Comparison of ENCODE assay signal across 26 cellular contexts in the genomic region with DNA sequence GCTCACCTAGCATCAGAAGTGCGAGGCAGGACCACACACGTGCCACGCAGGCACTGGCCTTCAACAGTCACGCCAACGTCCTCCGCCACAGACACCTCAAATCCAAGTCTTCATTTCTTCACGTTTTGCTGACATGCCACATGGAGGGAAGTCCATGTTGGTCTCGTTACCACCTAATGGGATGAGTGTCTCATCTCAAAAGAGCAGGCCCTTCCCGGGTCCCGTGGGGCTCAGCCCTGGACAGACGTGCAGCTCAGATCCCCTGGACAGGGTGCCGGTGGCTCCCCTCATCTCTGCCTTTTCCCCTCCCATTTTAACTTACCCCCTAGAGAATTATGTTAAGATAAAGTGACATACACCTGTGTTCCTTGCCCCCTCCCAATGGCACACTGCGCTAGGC.
DNase-seq lines count a peak whose midpoint lies in the region; ATAC-seq, FAIRE-seq and TF ChIP-seq lines count a peak whose summit lies in the region.
"Had no signal": no experiment of that assay in that cellular context is flagged by ENCODE, and none has a peak within 500 bp of the region (broad histone marks: within the 10 kb centered on the region; RNA-seq: fewer than 3 reads in every experiment).

No MANE protein-coding gene starts in this region.

- intact Hi-C loops in lower leg skin (cut with DNase I; ENCODE audit: low total_unique reads) (no loop called here), sciatic nerve (cut with DNase I) (no loop called here), Calu3 (cut with micrococcal nuclease; ENCODE audit: unreplicated experiment) (no loop called here)

- H3K36me3 Mint-ChIP-seq in astrocyte (ENCODE audit: low read depth, unreplicated experiment) (peaks cover 3% of the 10 kb centered on the region), Calu3 (ENCODE audit: insufficient read depth, unreplicated experiment) (no peaks in the 10 kb centered on the region)

- FAIRE-seq in astrocyte (lab: Jason Lieb, UNC): no peak
- FAIRE-seq: GM12878, HepG2, K562 had no signal

- H3K27me3 Mint-ChIP-seq in astrocyte (ENCODE audit: low read depth, unreplicated experiment): peaks cover 18% of the 10 kb centered on the region
- peaks cover 23% of the 10 kb centered on the region for H3K27me3 Mint-ChIP-seq in Calu3 (ENCODE audit: unreplicated experiment)

- peak; percentile 5 for DNase-seq in D341Med (ENCODE audit: low spot score)
- no peak for DNase-seq in astrocyte (ENCODE audit: low read depth)
- DNase-seq in lower leg skin (ENCODE audit: low spot score in 2 of 2): peak; percentile 5 to 69
- DNase-seq in sciatic nerve (ENCODE audit: low spot score): peak; percentile 23
- DNase-seq in Calu3: no peak
- DNase-seq in kidney tubule cell (ENCODE audit: low spot score): no peak
- DNase-seq: CD4-positive, alpha-beta T cell; COR-L47; DND-41; GM23248; MG63; NCI-H1092 treated with DMSO at 0.1 percent for 48 hours; NCI-H1436 treated with DMSO at 0.1 percent for 48 hours; NCI-H2029; NCI-H226; NCI-H524; NCI-H774; Peyer's patch had no signal

- H3K9me3 ChIP-seq in astrocyte (ENCODE audit: insufficient read depth, low read depth, low read length): peaks cover 6% of the 10 kb centered on the region
- H3K9me3 ChIP-seq: HAP-1 had no signal

- no peaks in the 10 kb centered on the region for H3K36me3 ChIP-seq in astrocyte (ENCODE audit: insufficient read depth, low read length)
- H3K36me3 ChIP-seq: HAP-1, MG63, Peyer's patch, SJSA1 had no signal

- H3K27me3 ChIP-seq in astrocyte (ENCODE audit: insufficient read depth, low read length): no peaks in the 10 kb centered on the region
- H3K27me3 ChIP-seq: MG63, Peyer's patch had no signal

- peaks cover 16% of the 10 kb centered on the region for H3K9me3 Mint-ChIP-seq in astrocyte (ENCODE audit: unreplicated experiment)
- peaks cover 5% of the 10 kb centered on the region for H3K9me3 Mint-ChIP-seq in Calu3 (ENCODE audit: low read depth, unreplicated experiment)

- no peak for TF ChIP-seq POLR2A in lower leg skin (IDR thresholded peaks at IDR 0.05)

- H3K4me2 ChIP-seq in astrocyte (ENCODE audit: low read length): no peak overlapping the region

- no peak for ATAC-seq in sciatic nerve
- ATAC-seq in SK-N-SH treated with all-trans-retinoic acid at 6 μM for 48 hours: no peak
- ATAC-seq in HG02938 (IDR thresholded peaks at IDR 0.05; ENCODE audit: unreplicated experiment): no peak
- ATAC-seq: GM12878, HepG2, K562 had no signal

- TF ChIP-seq CTCF in astrocyte (IDR thresholded peaks at IDR 0.05; ENCODE audit: insufficient read depth, low read depth, low read length): no peak
- TF ChIP-seq CTCF in lower leg skin (IDR thresholded peaks at IDR 0.05): no peak
- TF ChIP-seq CTCF in Calu3 (IDR thresholded peaks at IDR 0.05; ENCODE audit: unreplicated experiment): no peak

- H3K4me3 ChIP-seq in astrocyte (ENCODE audit: insufficient read depth, low read depth, low read length) (no peak overlapping the region), lower leg skin (ENCODE audit: low read depth, poor library complexity, severe bottlenecking) (no peak overlapping the region)
- H3K4me3 ChIP-seq: GM12878, GM23248, HAP-1, K562, MG63, Peyer's patch, SJSA1 had no signal

- CTCF ChIA-PET in Calu3 (lab: Charles Lee): no interaction called here

- no peak overlapping the region for H3K4me3 Mint-ChIP-seq in astrocyte (ENCODE audit: unreplicated experiment)
- H3K4me3 Mint-ChIP-seq in Calu3 (ENCODE audit: low read depth, unreplicated experiment): no peak overlapping the region
- H3K4me3 Mint-ChIP-seq: CD4-positive, alpha-beta T cell had no signal

- H3K4me1 ChIP-seq in astrocyte (ENCODE audit: insufficient read depth, low read length): no peaks in the 10 kb centered on the region
- H3K4me1 ChIP-seq: HAP-1, Peyer's patch, SJSA1 had no signal

- H3K27ac Mint-ChIP-seq in astrocyte (ENCODE audit: unreplicated experiment): peak overlapping the region; percentile 34
- H3K27ac Mint-ChIP-seq in Calu3 (ENCODE audit: unreplicated experiment): no peak overlapping the region
- H3K27ac Mint-ChIP-seq: CD4-positive, alpha-beta T cell had no signal

- no peak overlapping the region for H3K9ac ChIP-seq in astrocyte (ENCODE audit: low read length)
- H3K9ac ChIP-seq: GM23248 had no signal

- H3K79me2 ChIP-seq in astrocyte (ENCODE audit: insufficient read depth, low read length): no peaks in the 10 kb centered on the region

- H2AFZ ChIP-seq in astrocyte (ENCODE audit: low read depth, low read length): no peak overlapping the region
- H2AFZ ChIP-seq: GM23248 had no signal

- no peaks in the 10 kb centered on the region for H4K20me1 ChIP-seq in astrocyte (ENCODE audit: insufficient read depth, low read length)

- H3K27ac ChIP-seq in astrocyte (ENCODE audit: low read depth, low read length): no peak overlapping the region
- H3K27ac ChIP-seq: GM23248, HL-60, Peyer's patch, SJSA1 had no signal

- BruUV-seq in Calu3 (replicated peaks; lab: Mats Ljungman, UMichigan): no TSS peak

- no peaks in the 10 kb centered on the region for H3K4me1 Mint-ChIP-seq in astrocyte (ENCODE audit: low read depth, unreplicated experiment)
- no peaks in the 10 kb centered on the region for H3K4me1 Mint-ChIP-seq in Calu3 (ENCODE audit: low read depth, unreplicated experiment)

- 84% methylated on average over 13 of the region's 13 CpGs for WGBS in lower leg skin, 2 donors

TF ChIP-seq in SK-N-SH treated with all-trans-retinoic acid at 6 μM for 48 hours, 23 proteins besides CTCF, POLR2A, EP300 and RAD21:
- no peak for TF ChIP-seq ZC3H10 (CRISPR knock-in tag; IDR thresholded peaks at IDR 0.05)
- no peak for TF ChIP-seq ARNTL (CRISPR knock-in tag; IDR thresholded peaks at IDR 0.05; ENCODE audit: borderline replicate concordance, low read depth)
- no peak for TF ChIP-seq ZFP30 (CRISPR knock-in tag; IDR thresholded peaks at IDR 0.05)
TF ChIP-seq in SK-N-SH treated with all-trans-retinoic acid at 6 μM for 48 hours: peak in this region for 0.

Comparison
In these comparisons a context has a peak if more than half of its experiments do, and no peak if none do; other contexts are left out.
1. DNase-seq: peak in D341Med (single experiment), lower leg skin (2 of 2) and sciatic nerve (single experiment); none in astrocyte (single experiment), Calu3 (single experiment) and kidney tubule cell (single experiment).